In genomic region chr7:116628971-116629586, GRCh38 we compare ENCODE assay signal across 1 cellular context.
TF ChIP-seq lines count a peak whose summit lies in the region.

No MANE protein-coding gene starts in this region.

TF ChIP-seq in GM23338, 12 proteins besides CTCF, POLR2A, EP300 and RAD21:
- TF ChIP-seq ZNF462 (CRISPR knock-in tag; IDR thresholded peaks at IDR 0.05) (no peak), ZNF114 (CRISPR knock-in tag; IDR thresholded peaks at IDR 0.05) (no peak), CREB1 (CRISPR knock-in tag; IDR thresholded peaks at IDR 0.05; ENCODE audit: low read depth) (no peak), POLR2AphosphoS5 (IDR thresholded peaks at IDR 0.05; ENCODE audit: low read depth) (no peak), EZH2phosphoT487 (IDR thresholded peaks at IDR 0.05; ENCODE audit: unreplicated experiment) (no peak), EZH2 (IDR thresholded peaks at IDR 0.05; ENCODE audit: low read depth, unreplicated experiment) (no peak), NANOG (IDR thresholded peaks at IDR 0.05; ENCODE audit: borderline replicate concordance) (no peak), STAT1 (IDR thresholded peaks at IDR 0.05; ENCODE audit: unreplicated experiment) (no peak), REST (IDR thresholded peaks at IDR 0.05; ENCODE audit: unreplicated experiment) (no peak), ETS1 (IDR thresholded peaks at IDR 0.05) (no peak), JUNB (IDR thresholded peaks at IDR 0.05; ENCODE audit: unreplicated experiment) (no peak)
TF ChIP-seq in GM23338: peak in this region for 0.
